In genomic region chr3:193788189-193788946, GRCh38 we compare ENCODE assay signal across 1 cellular context.
TF ChIP-seq lines count a peak whose summit lies in the region.

No MANE protein-coding gene starts in this region.

TF ChIP-seq in HepG2, 621 proteins besides CTCF, POLR2A, EP300 and RAD21 (continued from another document and continues in another):
- TF ChIP-seq MYNN (CRISPR knock-in tag; IDR thresholded peaks at IDR 0.05; ENCODE audit: low read depth): no peak
- TF ChIP-seq THRA (CRISPR knock-in tag; IDR thresholded peaks at IDR 0.05; ENCODE audit: borderline replicate concordance): no peak
- 0 out of 2 replicates have a peak, but pooled peaks have one; percentile 49 for TF ChIP-seq IRF2 (CRISPR knock-in tag; IDR thresholded peaks at IDR 0.05)
- no peak for TF ChIP-seq ZBTB43 (CRISPR knock-in tag; conservative IDR thresholded peaks at IDR 0.05)
- no peak for TF ChIP-seq KDM5B (CRISPR knock-in tag; IDR thresholded peaks at IDR 0.05; ENCODE audit: borderline replicate concordance)
- no peak for TF ChIP-seq TFDP2 (CRISPR knock-in tag; IDR thresholded peaks at IDR 0.05)
- TF ChIP-seq RXRB (CRISPR knock-in tag; IDR thresholded peaks at IDR 0.05; ENCODE audit: borderline replicate concordance): 0 out of 2 replicates have a peak, but pooled peaks have one; percentile 47
- no peak for TF ChIP-seq ZNF350 (CRISPR knock-in tag; IDR thresholded peaks at IDR 0.05; ENCODE audit: borderline replicate concordance, low read depth)
- TF ChIP-seq MAFG (CRISPR knock-in tag; IDR thresholded peaks at IDR 0.05): no peak
- peak; percentile 20; the same call in 1 of the 2 replicates for TF ChIP-seq FOSL2 (CRISPR knock-in tag; IDR thresholded peaks at IDR 0.05)
- no peak for TF ChIP-seq ZNF317 (CRISPR knock-in tag; IDR thresholded peaks at IDR 0.05)
- no peak for TF ChIP-seq STAT6 (CRISPR knock-in tag; IDR thresholded peaks at IDR 0.05; ENCODE audit: borderline replicate concordance)
- TF ChIP-seq ATF5 (CRISPR knock-in tag; IDR thresholded peaks at IDR 0.05; ENCODE audit: low read depth): no peak
- TF ChIP-seq NONO (IDR thresholded peaks at IDR 0.05): no peak
- no peak for TF ChIP-seq NONO (CRISPR knock-in tag; conservative IDR thresholded peaks at IDR 0.05)
- TF ChIP-seq MTF2 (CRISPR knock-in tag; IDR thresholded peaks at IDR 0.05; ENCODE audit: borderline replicate concordance): no peak
- 0 out of 2 replicates have a peak, but pooled peaks have one; percentile 37 for TF ChIP-seq ZMAT3 (CRISPR knock-in tag; conservative IDR thresholded peaks at IDR 0.05)
- 0 out of 2 replicates have a peak, but pooled peaks have one; percentile 38 for TF ChIP-seq FOXC1 (CRISPR knock-in tag; IDR thresholded peaks at IDR 0.05; ENCODE audit: borderline replicate concordance)
- peak; percentile 68; the same call in 1 of the 2 replicates for TF ChIP-seq KDM2A (CRISPR knock-in tag; IDR thresholded peaks at IDR 0.05; ENCODE audit: borderline replicate concordance, low read depth)
- TF ChIP-seq ZMYM4 (CRISPR knock-in tag; IDR thresholded peaks at IDR 0.05): 0 out of 2 replicates have a peak, but pooled peaks have one; percentile 21
- TF ChIP-seq ZNF704 (CRISPR knock-in tag; IDR thresholded peaks at IDR 0.05; ENCODE audit: borderline replicate concordance): no peak
- peak; percentile 85 for TF ChIP-seq SMC3 (IDR thresholded peaks at IDR 0.05; ENCODE audit: low read length)
- TF ChIP-seq REPIN1 (CRISPR knock-in tag; IDR thresholded peaks at IDR 0.05; ENCODE audit: borderline replicate concordance, low read depth): peak; percentile 34; the same call in 1 of the 2 replicates
- 0 out of 2 replicates have a peak, but pooled peaks have one; percentile 32 for TF ChIP-seq KLF6 (CRISPR knock-in tag; IDR thresholded peaks at IDR 0.05)
- no peak for TF ChIP-seq GATAD1 (CRISPR knock-in tag; IDR thresholded peaks at IDR 0.05)
- no peak for TF ChIP-seq ZBTB38 (CRISPR knock-in tag; IDR thresholded peaks at IDR 0.05)
- TF ChIP-seq SAFB2 (CRISPR knock-in tag; IDR thresholded peaks at IDR 0.05; ENCODE audit: borderline replicate concordance, low read depth): no peak
- no peak for TF ChIP-seq TBL1XR1 (IDR thresholded peaks at IDR 0.05; ENCODE audit: borderline replicate concordance, low read length, partially characterized antibody)
- TF ChIP-seq NFYB (CRISPR knock-in tag; IDR thresholded peaks at IDR 0.05): no peak
- no peak for TF ChIP-seq PHF5A (CRISPR knock-in tag; IDR thresholded peaks at IDR 0.05; ENCODE audit: low read depth, unreplicated experiment)
- no peak for TF ChIP-seq ZNF746 (CRISPR knock-in tag; IDR thresholded peaks at IDR 0.05)
- peak; percentile 36; the same call in 1 of the 2 replicates for TF ChIP-seq MED1 (CRISPR knock-in tag; IDR thresholded peaks at IDR 0.05)
- TF ChIP-seq AHDC1 (CRISPR knock-in tag; IDR thresholded peaks at IDR 0.05; ENCODE audit: borderline replicate concordance): no peak
- peak; percentile 74; the same call in 1 of the 2 replicates for TF ChIP-seq ZNF580 (CRISPR knock-in tag; IDR thresholded peaks at IDR 0.05; ENCODE audit: borderline replicate concordance, low read depth)
- no peak for TF ChIP-seq ATF6 (CRISPR knock-in tag; conservative IDR thresholded peaks at IDR 0.05)
- no peak for TF ChIP-seq ZNF605 (CRISPR knock-in tag; IDR thresholded peaks at IDR 0.05)
- TF ChIP-seq CHCHD3 (CRISPR knock-in tag; IDR thresholded peaks at IDR 0.05): no peak
- no peak for TF ChIP-seq ARID2 (CRISPR knock-in tag; IDR thresholded peaks at IDR 0.05; ENCODE audit: borderline replicate concordance)
- TF ChIP-seq PREB (CRISPR knock-in tag; IDR thresholded peaks at IDR 0.05): no peak
- no peak for TF ChIP-seq ZNF18 (CRISPR knock-in tag; IDR thresholded peaks at IDR 0.05; ENCODE audit: insufficient replicate concordance)
